14 cellular contexts compared by ENCODE assay signal in genomic region chr4:102871772-102872171, GRCh38. TPM values are rescaled to one million over a fixed set of nuclear protein-coding genes. Genes with fewer than 3 reads are reported as not detected.
DNase-seq lines count a peak whose midpoint lies in the region; ATAC-seq and TF ChIP-seq lines count a peak whose summit lies in the region.
"Had no signal": no experiment of that assay in that cellular context is flagged by ENCODE, and none has a peak within 500 bp of the region (broad histone marks: within the 10 kb centered on the region; RNA-seq: fewer than 3 reads in every experiment).

No MANE protein-coding gene starts in this region.

- no peaks in the 10 kb centered on the region for H4K20me1 ChIP-seq in MM.1S (ENCODE audit: insufficient read depth, low read length)

- intact Hi-C loops in activated CD4-positive, alpha-beta memory T cell treated with anti-CD3 and anti-CD28 coated beads for 36 hours (cut with micrococcal nuclease), result no loop called here
- intact Hi-C loops in CD8-positive, alpha-beta T cell (cut with DNase I, micrococcal nuclease), result loop anchor here in 1 of 2 experiments (2.0 to 10.0 kb wide), 2 partner anchors 113 to 223 kb away; partner anchors contain the start of gene BDH2

- POLR2A ChIA-PET in activated CD4-positive, alpha-beta memory T cell treated with anti-CD3 and anti-CD28 coated beads, Interleukin-2, amount 10 ng/mL, durations not matched to agents 7 days and 5 days (lab: Charles Lee), result interaction anchor here (0.9 to 4.5 kb wide), 2 partner anchors 45 to 111 kb away, joined by 3 to 34 read pairs; partner anchors contain the start of genes MANBA and UBE2D3
- POLR2A ChIA-PET in activated CD4-positive, alpha-beta memory T cell treated with anti-CD3 and anti-CD28 coated beads for 36 hours (lab: Charles Lee), result no interaction called here
- POLR2A ChIA-PET in CD8-positive, alpha-beta T cell (lab: Charles Lee), result interaction anchor here (0.7 kb wide), 1 partner anchor 231 kb away, joined by 3 read pairs; no protein-coding TSS in a partner anchor

- H3K27ac ChIP-seq in MM.1S (ENCODE audit: low read length) (no peak overlapping the region), neutrophil (peak overlapping the region; percentile 48)
- H3K27ac ChIP-seq in CD8-positive, alpha-beta T cell (ENCODE audit: low read depth, low read length), result no peak overlapping the region
- H3K27ac ChIP-seq: ascending aorta, dorsolateral prefrontal cortex, thyroid gland had no signal

- ATAC-seq in HG02973 (IDR thresholded peaks at IDR 0.05; ENCODE audit: unreplicated experiment), result no peak
- ATAC-seq in CD8-positive, alpha-beta T cell, result no peak

- peak overlapping the region; percentile 34 for H3K27ac Mint-ChIP-seq in activated CD4-positive, alpha-beta memory T cell treated with anti-CD3 and anti-CD28 coated beads, Interleukin-2, amount 10 ng/mL, durations not matched to agents 7 days and 5 days
- H3K27ac Mint-ChIP-seq in activated CD4-positive, alpha-beta memory T cell treated with anti-CD3 and anti-CD28 coated beads for 36 hours, result no peak overlapping the region
- H3K27ac Mint-ChIP-seq in activated naive CD8-positive, alpha-beta T cell treated with anti-CD3 and anti-CD28 coated beads for 36 hours, result no peak overlapping the region
- no peak overlapping the region for H3K27ac Mint-ChIP-seq in CD8-positive, alpha-beta T cell

- H3K4me3 ChIP-seq in MM.1S (ENCODE audit: low read length), result no peak overlapping the region
- H3K4me3 ChIP-seq in neutrophil (ENCODE audit: low read depth in 1 of 2, low read length in 1 of 2), result no peak overlapping the region
- H3K4me3 ChIP-seq in CD8-positive, alpha-beta T cell (ENCODE audit: low read depth, low read length), result no peak overlapping the region
- H3K4me3 ChIP-seq: ascending aorta, dorsolateral prefrontal cortex, thyroid gland had no signal

- H3K4me1 ChIP-seq in MM.1S (ENCODE audit: low read length), result peaks cover 20% of the 10 kb centered on the region; the same call in 1 of the 2 replicates
- peaks cover 31 to 32% of the 10 kb centered on the region in 2 experiments for H3K4me1 ChIP-seq in neutrophil (ENCODE audit: control insufficient read depth in 1 of 2, insufficient read depth in 1 of 2, low read depth in 1 of 2, low read length in 1 of 2)
- H3K4me1 ChIP-seq in CD8-positive, alpha-beta T cell (ENCODE audit: insufficient read depth, low read length), result peaks cover 23% of the 10 kb centered on the region

- peaks cover 87% of the 10 kb centered on the region for H3K79me2 ChIP-seq in MM.1S (ENCODE audit: low read length)

- no peak for TF ChIP-seq CTCF in MM.1S (IDR thresholded peaks at IDR 0.05; ENCODE audit: low read length)
- TF ChIP-seq CTCF in neutrophil (IDR thresholded peaks at IDR 0.05), result no peak
- no peak for TF ChIP-seq CTCF in CD8-positive, alpha-beta T cell (IDR thresholded peaks at IDR 0.05)

- no peak overlapping the region for H2AFZ ChIP-seq in MM.1S (ENCODE audit: low read length)

- H3K36me3 Mint-ChIP-seq in activated CD4-positive, alpha-beta memory T cell treated with anti-CD3 and anti-CD28 coated beads, Interleukin-2, amount 10 ng/mL, durations not matched to agents 7 days and 5 days (ENCODE audit: low read depth), result peaks cover 55% of the 10 kb centered on the region
- peaks cover 36% of the 10 kb centered on the region for H3K36me3 Mint-ChIP-seq in activated CD4-positive, alpha-beta memory T cell treated with anti-CD3 and anti-CD28 coated beads for 36 hours
- peaks cover 61% of the 10 kb centered on the region for H3K36me3 Mint-ChIP-seq in activated naive CD8-positive, alpha-beta T cell treated with anti-CD3 and anti-CD28 coated beads for 36 hours
- peaks cover 44% of the 10 kb centered on the region for H3K36me3 Mint-ChIP-seq in CD8-positive, alpha-beta T cell

- peaks cover 46% of the 10 kb centered on the region for H3K4me1 Mint-ChIP-seq in activated CD4-positive, alpha-beta memory T cell treated with anti-CD3 and anti-CD28 coated beads, Interleukin-2, amount 10 ng/mL, durations not matched to agents 7 days and 5 days
- peaks cover 32% of the 10 kb centered on the region for H3K4me1 Mint-ChIP-seq in activated CD4-positive, alpha-beta memory T cell treated with anti-CD3 and anti-CD28 coated beads for 36 hours (ENCODE audit: low read depth)
- peaks cover 39% of the 10 kb centered on the region for H3K4me1 Mint-ChIP-seq in activated naive CD8-positive, alpha-beta T cell treated with anti-CD3 and anti-CD28 coated beads for 36 hours
- H3K4me1 Mint-ChIP-seq in CD8-positive, alpha-beta T cell (ENCODE audit: low read depth), result peaks cover 57% of the 10 kb centered on the region

- H3K27me3 Mint-ChIP-seq in activated CD4-positive, alpha-beta memory T cell treated with anti-CD3 and anti-CD28 coated beads, Interleukin-2, amount 10 ng/mL, durations not matched to agents 7 days and 5 days, result no peaks in the 10 kb centered on the region
- no peaks in the 10 kb centered on the region for H3K27me3 Mint-ChIP-seq in activated CD4-positive, alpha-beta memory T cell treated with anti-CD3 and anti-CD28 coated beads for 36 hours
- no peaks in the 10 kb centered on the region for H3K27me3 Mint-ChIP-seq in activated naive CD8-positive, alpha-beta T cell treated with anti-CD3 and anti-CD28 coated beads for 36 hours
- H3K27me3 Mint-ChIP-seq in CD8-positive, alpha-beta T cell (ENCODE audit: low read depth), result no peaks in the 10 kb centered on the region

- H3K9me3 Mint-ChIP-seq in activated CD4-positive, alpha-beta memory T cell treated with anti-CD3 and anti-CD28 coated beads, Interleukin-2, amount 10 ng/mL, durations not matched to agents 7 days and 5 days, result peaks cover 7% of the 10 kb centered on the region
- H3K9me3 Mint-ChIP-seq in activated CD4-positive, alpha-beta memory T cell treated with anti-CD3 and anti-CD28 coated beads for 36 hours, result peaks cover 3% of the 10 kb centered on the region
- peaks cover 3% of the 10 kb centered on the region for H3K9me3 Mint-ChIP-seq in activated naive CD8-positive, alpha-beta T cell treated with anti-CD3 and anti-CD28 coated beads for 36 hours
- no peaks in the 10 kb centered on the region for H3K9me3 Mint-ChIP-seq in CD8-positive, alpha-beta T cell

- DNase-seq in activated CD4-positive, alpha-beta memory T cell treated with anti-CD3 and anti-CD28 coated beads, Interleukin-2, amount 10 ng/mL, durations not matched to agents 7 days and 5 days, result no peak
- no peak for DNase-seq in activated CD4-positive, alpha-beta memory T cell treated with anti-CD3 and anti-CD28 coated beads for 36 hours
- DNase-seq in MM.1S (peak; percentile 19), NCI-H345 treated with DMSO at 0.1 percent for 48 hours (lab: John Stamatoyannopoulos, UW; ENCODE audit: unreplicated experiment) (no peak)
- DNase-seq in activated naive CD8-positive, alpha-beta T cell treated with anti-CD3 and anti-CD28 coated beads for 36 hours, result no peak
- DNase-seq in CD8-positive, alpha-beta T cell, result no peak
- DNase-seq: dorsolateral prefrontal cortex; NCI-H1417; NCI-H524 treated with DMSO at 0.1 percent for 48 hours; stimulated activated CD4-positive, alpha-beta T cell treated with anti-CD3 and anti-CD28 coated beads, Interleukin-15, amount 100 ng/mL, for 24 hours; thyroid gland had no signal

- H3K9me3 ChIP-seq in MM.1S (replicated peaks; ENCODE audit: insufficient read depth, low read length) (no peaks in the 10 kb centered on the region), neutrophil (no peaks in the 10 kb centered on the region)
- no peaks in the 10 kb centered on the region for H3K9me3 ChIP-seq in CD8-positive, alpha-beta T cell (ENCODE audit: low read length)
- H3K9me3 ChIP-seq: ascending aorta, thyroid gland had no signal

- peaks cover 25% of the 10 kb centered on the region for H3F3A ChIP-seq in MM.1S (ENCODE audit: insufficient read depth, low read length)

- H3K27me3 ChIP-seq in MM.1S (replicated peaks; ENCODE audit: insufficient read depth, low read length) (no peaks in the 10 kb centered on the region), neutrophil (no peaks in the 10 kb centered on the region)
- no peaks in the 10 kb centered on the region for H3K27me3 ChIP-seq in CD8-positive, alpha-beta T cell (ENCODE audit: insufficient read depth, low read length)
- H3K27me3 ChIP-seq: ascending aorta, dorsolateral prefrontal cortex, thyroid gland had no signal

- no peak overlapping the region for H3K4me3 Mint-ChIP-seq in activated CD4-positive, alpha-beta memory T cell treated with anti-CD3 and anti-CD28 coated beads, Interleukin-2, amount 10 ng/mL, durations not matched to agents 7 days and 5 days
- H3K4me3 Mint-ChIP-seq in activated CD4-positive, alpha-beta memory T cell treated with anti-CD3 and anti-CD28 coated beads for 36 hours, result no peak overlapping the region
- H3K4me3 Mint-ChIP-seq in activated naive CD8-positive, alpha-beta T cell treated with anti-CD3 and anti-CD28 coated beads for 36 hours, result peak overlapping the region; percentile 4
- no peak overlapping the region for H3K4me3 Mint-ChIP-seq in CD8-positive, alpha-beta T cell

- peak overlapping the region; percentile 89 for H3K4me2 ChIP-seq in MM.1S (ENCODE audit: low read depth, low read length)

- H3K36me3 ChIP-seq in MM.1S (replicated peaks; ENCODE audit: insufficient read depth, low read length) (peaks cover 14% of the 10 kb centered on the region), neutrophil (no peaks in the 10 kb centered on the region)
- no peaks in the 10 kb centered on the region for H3K36me3 ChIP-seq in CD8-positive, alpha-beta T cell (ENCODE audit: insufficient read depth, low read length)
- H3K36me3 ChIP-seq: ascending aorta, thyroid gland had no signal

- H3K9me2 ChIP-seq in MM.1S (replicated peaks; ENCODE audit: insufficient read depth, low read length), result no peaks in the 10 kb centered on the region

- no peak overlapping the region for H3K9ac ChIP-seq in MM.1S (ENCODE audit: low read length)

- CTCF ChIA-PET in activated CD4-positive, alpha-beta memory T cell treated with anti-CD3 and anti-CD28 coated beads, Interleukin-2, amount 10 ng/mL, durations not matched to agents 7 days and 5 days (lab: Charles Lee), result no interaction called here
- CTCF ChIA-PET in activated CD4-positive, alpha-beta memory T cell treated with anti-CD3 and anti-CD28 coated beads for 36 hours (lab: Charles Lee), result interaction anchor here (0.9 kb wide), 1 partner anchor 48 kb away, joined by 3 read pairs; no protein-coding TSS in a partner anchor
- CTCF ChIA-PET in CD8-positive, alpha-beta T cell (lab: Charles Lee), result no interaction called here

RNA-seq across cellular contexts. Expression of gene CISD2, which starts 3.0 kb away (rescaled TPM):
- total RNA-seq in activated CD4-positive, alpha-beta memory T cell treated with anti-CD3 and anti-CD28 coated beads, Interleukin-2, amount 10 ng/mL, durations not matched to agents 7 days and 5 days, result 10 to 100 TPM; 37.9 to 39.8 TPM
- 10 to 100 TPM; 28.5 to 32.8 TPM for total RNA-seq in activated CD4-positive, alpha-beta memory T cell treated with anti-CD3 and anti-CD28 coated beads for 36 hours
- 10 to 100 TPM; 41.5 to 41.8 TPM for total RNA-seq in activated naive CD8-positive, alpha-beta T cell treated with anti-CD3 and anti-CD28 coated beads for 36 hours
- 10 to 100 TPM; 14.3 to 14.4 TPM for total RNA-seq in CD8-positive, alpha-beta T cell

RNA-seq across cellular contexts. Expression of gene UBE2D3, which starts 44.4 kb away (rescaled TPM):
- 100 to 1,000 TPM; 378 to 380 TPM for total RNA-seq in activated CD4-positive, alpha-beta memory T cell treated with anti-CD3 and anti-CD28 coated beads, Interleukin-2, amount 10 ng/mL, durations not matched to agents 7 days and 5 days
- 100 to 1,000 TPM; 415 to 447 TPM for total RNA-seq in activated CD4-positive, alpha-beta memory T cell treated with anti-CD3 and anti-CD28 coated beads for 36 hours
- 100 to 1,000 TPM; 477 to 516 TPM for total RNA-seq in activated naive CD8-positive, alpha-beta T cell treated with anti-CD3 and anti-CD28 coated beads for 36 hours
- 100 to 1,000 TPM; 752 to 758 TPM for total RNA-seq in CD8-positive, alpha-beta T cell
